ENCODE assay signal across 13 cellular contexts in genomic region chr17:2705263-2705662, GRCh38. TPM values are rescaled to one million over a fixed set of nuclear protein-coding genes. Genes with fewer than 3 reads are reported as not detected.
DNase-seq lines count a peak whose midpoint lies in the region; ATAC-seq and TF ChIP-seq lines count a peak whose summit lies in the region.
"Had no signal": no experiment of that assay in that cellular context is flagged by ENCODE, and none has a peak within 500 bp of the region (broad histone marks: within the 10 kb centered on the region; RNA-seq: fewer than 3 reads in every experiment).

No MANE protein-coding gene starts in this region.

- no peak for TF ChIP-seq CTCF in astrocyte of the spinal cord (IDR thresholded peaks at IDR 0.05; ENCODE audit: low read depth, low read length)

- DNase-seq in A172 (ENCODE audit: low spot score) (peak; percentile 14), EH (ENCODE audit: low read depth) (peak; percentile 61), astrocyte of the spinal cord (ENCODE audit: low read depth, low spot score) (peak; percentile 76), left kidney (ENCODE audit: low read depth, low spot score) (peak; percentile 37), NCI-H1436 (lab: John Stamatoyannopoulos, UW) (no peak)
- no peak for DNase-seq in stimulated activated CD4-positive, alpha-beta T cell treated with anti-CD3 and anti-CD28 coated beads, Interleukin-1b, Interleukin-23, amount 100 ng/mL, for 48 hours
- DNase-seq: activated CD4-positive, alpha-beta T cell treated with anti-CD3 and anti-CD28 coated beads, Interleukin-2, amount 50 U/mL, for 1 hour; CD4-positive, CD25-positive, alpha-beta regulatory T cell; erythroblast; trophoblast cell had no signal

- H3K4me3 ChIP-seq in astrocyte of the spinal cord (ENCODE audit: low read depth, low read length) = no peak overlapping the region

- ATAC-seq in HG02973 (IDR thresholded peaks at IDR 0.05; ENCODE audit: unreplicated experiment) (no peak), HG03439 (IDR thresholded peaks at IDR 0.05; ENCODE audit: unreplicated experiment) (no peak)

- in situ Hi-C loops in astrocyte of the spinal cord (cut with HindIII; ENCODE audit: low sequenced_read_pairs) = no loop called here

RNA-seq across cellular contexts. Expression of gene CLUH, which starts 6.3 kb away (rescaled TPM):
- 52.2 and 55.9 TPM in 2 replicates for total RNA-seq in A172 (2014; rRNA removed; shearing (Covaris generic))

RNA-seq across cellular contexts. Expression of gene CCDC92B, which starts 44.2 kb away (rescaled TPM):
- not detected in 2 replicates for total RNA-seq in A172 (2014; rRNA removed; shearing (Covaris generic))
- total RNA-seq: pulmonary artery endothelial cell had no signal

Comparison
In these comparisons a context has a peak if more than half of its experiments do, and no peak if none do; other contexts are left out.
1. DNase-seq: peak in A172 (single experiment), EH (single experiment), astrocyte of the spinal cord (single experiment) and left kidney (single experiment); none in NCI-H1436 (single experiment) and stimulated activated CD4-positive, alpha-beta T cell treated with anti-CD3 and anti-CD28 coated beads, Interleukin-1b, Interleukin-23, amount 100 ng/mL, for 48 hours (single experiment).